In genomic region chr5:173314166-173314952, GRCh38 we compare ENCODE assay signal across 1 cellular context.
TF ChIP-seq lines count a peak whose summit lies in the region.

No MANE protein-coding gene starts in this region.

TF ChIP-seq in HepG2, 621 proteins besides CTCF, POLR2A, EP300 and RAD21 (continues in another document):
- TF ChIP-seq POLR2G (IDR thresholded peaks at IDR 0.05; ENCODE audit: low read depth, low read length) (peak; percentile 81), ZNF510 (CRISPR knock-in tag; IDR thresholded peaks at IDR 0.05; ENCODE audit: low read depth) (no peak), JUND (CRISPR knock-in tag; IDR thresholded peaks at IDR 0.05) (no peak), SNRNP70 (IDR thresholded peaks at IDR 0.05; ENCODE audit: low read depth, low read length) (no peak), ZMAT3 (CRISPR knock-in tag; conservative IDR thresholded peaks at IDR 0.05) (no peak), PRDM4 (CRISPR knock-in tag; IDR thresholded peaks at IDR 0.05; ENCODE audit: borderline replicate concordance) (no peak), ZNF12 (CRISPR knock-in tag; IDR thresholded peaks at IDR 0.05) (no peak), SAFB2 (CRISPR knock-in tag; IDR thresholded peaks at IDR 0.05; ENCODE audit: borderline replicate concordance, low read depth) (0 out of 2 replicates have a peak, but pooled peaks have one; percentile 21), PBX3 (CRISPR knock-in tag; IDR thresholded peaks at IDR 0.05; ENCODE audit: borderline replicate concordance) (no peak), GATA4 (IDR thresholded peaks at IDR 0.05; ENCODE audit: borderline replicate concordance, low read depth) (no peak), KAT2B (IDR thresholded peaks at IDR 0.05; ENCODE audit: borderline replicate concordance, low read depth, low read length) (no peak), KMT2A (CRISPR knock-in tag; IDR thresholded peaks at IDR 0.05) (no peak), ZNF274 (CRISPR knock-in tag; IDR thresholded peaks at IDR 0.05) (no peak), BCLAF1 (IDR thresholded peaks at IDR 0.05) (no peak), ZUFSP (CRISPR knock-in tag; IDR thresholded peaks at IDR 0.05; ENCODE audit: borderline replicate concordance) (no peak), ARID3A (IDR thresholded peaks at IDR 0.05; ENCODE audit: low read depth, low read length) (no peak), ZKSCAN1 (IDR thresholded peaks at IDR 0.05; ENCODE audit: low read length) (peak; percentile 87), SSRP1 (CRISPR knock-in tag; IDR thresholded peaks at IDR 0.05) (peak; percentile 80; the same call in 1 of the 2 replicates), ZFP90 (CRISPR knock-in tag; IDR thresholded peaks at IDR 0.05; ENCODE audit: borderline replicate concordance) (no peak), PAWR (CRISPR knock-in tag; IDR thresholded peaks at IDR 0.05; ENCODE audit: borderline replicate concordance) (no peak), PAF1 (CRISPR knock-in tag; IDR thresholded peaks at IDR 0.05) (peak; percentile 95), TOPORS (CRISPR knock-in tag; IDR thresholded peaks at IDR 0.05) (no peak), ZNF75D (CRISPR knock-in tag; IDR thresholded peaks at IDR 0.05; ENCODE audit: borderline replicate concordance) (no peak), POGZ (CRISPR knock-in tag; IDR thresholded peaks at IDR 0.05) (no peak), AGO2 (optimal IDR thresholded peaks at IDR 0.05; ENCODE audit: low read depth, low read length) (peak; percentile 29), MAFK (conservative IDR thresholded peaks at IDR 0.05 in 1 of 2, IDR thresholded peaks at IDR 0.05 in 1 of 2; ENCODE audit: low read length in 2 of 2) (no peak), JUNB (CRISPR knock-in tag; IDR thresholded peaks at IDR 0.05; ENCODE audit: borderline replicate concordance) (no peak), TBL1XR1 (IDR thresholded peaks at IDR 0.05; ENCODE audit: borderline replicate concordance, low read length, partially characterized antibody) (no peak), AGO1 (IDR thresholded peaks at IDR 0.05; ENCODE audit: low read depth, low read length, poor library complexity, severe bottlenecking) (peak; percentile 40), ZNF292 (CRISPR knock-in tag; IDR thresholded peaks at IDR 0.05; ENCODE audit: borderline replicate concordance, low read depth) (no peak), LRRFIP1 (CRISPR knock-in tag; conservative IDR thresholded peaks at IDR 0.05) (no peak), ZSCAN25 (CRISPR knock-in tag; IDR thresholded peaks at IDR 0.05) (no peak), ZNF282 (IDR thresholded peaks at IDR 0.05; ENCODE audit: partially characterized antibody) (no peak)
- TF ChIP-seq, protein P1, sequence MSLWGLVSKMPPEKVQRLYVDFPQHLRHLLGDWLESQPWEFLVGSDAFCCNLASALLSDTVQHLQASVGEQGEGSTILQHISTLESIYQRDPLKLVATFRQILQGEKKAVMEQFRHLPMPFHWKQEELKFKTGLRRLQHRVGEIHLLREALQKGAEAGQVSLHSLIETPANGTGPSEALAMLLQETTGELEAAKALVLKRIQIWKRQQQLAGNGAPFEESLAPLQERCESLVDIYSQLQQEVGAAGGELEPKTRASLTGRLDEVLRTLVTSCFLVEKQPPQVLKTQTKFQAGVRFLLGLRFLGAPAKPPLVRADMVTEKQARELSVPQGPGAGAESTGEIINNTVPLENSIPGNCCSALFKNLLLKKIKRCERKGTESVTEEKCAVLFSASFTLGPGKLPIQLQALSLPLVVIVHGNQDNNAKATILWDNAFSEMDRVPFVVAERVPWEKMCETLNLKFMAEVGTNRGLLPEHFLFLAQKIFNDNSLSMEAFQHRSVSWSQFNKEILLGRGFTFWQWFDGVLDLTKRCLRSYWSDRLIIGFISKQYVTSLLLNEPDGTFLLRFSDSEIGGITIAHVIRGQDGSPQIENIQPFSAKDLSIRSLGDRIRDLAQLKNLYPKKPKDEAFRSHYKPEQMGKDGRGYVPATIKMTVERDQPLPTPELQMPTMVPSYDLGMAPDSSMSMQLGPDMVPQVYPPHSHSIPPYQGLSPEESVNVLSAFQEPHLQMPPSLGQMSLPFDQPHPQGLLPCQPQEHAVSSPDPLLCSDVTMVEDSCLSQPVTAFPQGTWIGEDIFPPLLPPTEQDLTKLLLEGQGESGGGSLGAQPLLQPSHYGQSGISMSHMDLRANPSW (CRISPR knock-in tag; IDR thresholded peaks at IDR 0.05; ENCODE audit: borderline replicate concordance): no peak
- TF ChIP-seq, protein P2, sequence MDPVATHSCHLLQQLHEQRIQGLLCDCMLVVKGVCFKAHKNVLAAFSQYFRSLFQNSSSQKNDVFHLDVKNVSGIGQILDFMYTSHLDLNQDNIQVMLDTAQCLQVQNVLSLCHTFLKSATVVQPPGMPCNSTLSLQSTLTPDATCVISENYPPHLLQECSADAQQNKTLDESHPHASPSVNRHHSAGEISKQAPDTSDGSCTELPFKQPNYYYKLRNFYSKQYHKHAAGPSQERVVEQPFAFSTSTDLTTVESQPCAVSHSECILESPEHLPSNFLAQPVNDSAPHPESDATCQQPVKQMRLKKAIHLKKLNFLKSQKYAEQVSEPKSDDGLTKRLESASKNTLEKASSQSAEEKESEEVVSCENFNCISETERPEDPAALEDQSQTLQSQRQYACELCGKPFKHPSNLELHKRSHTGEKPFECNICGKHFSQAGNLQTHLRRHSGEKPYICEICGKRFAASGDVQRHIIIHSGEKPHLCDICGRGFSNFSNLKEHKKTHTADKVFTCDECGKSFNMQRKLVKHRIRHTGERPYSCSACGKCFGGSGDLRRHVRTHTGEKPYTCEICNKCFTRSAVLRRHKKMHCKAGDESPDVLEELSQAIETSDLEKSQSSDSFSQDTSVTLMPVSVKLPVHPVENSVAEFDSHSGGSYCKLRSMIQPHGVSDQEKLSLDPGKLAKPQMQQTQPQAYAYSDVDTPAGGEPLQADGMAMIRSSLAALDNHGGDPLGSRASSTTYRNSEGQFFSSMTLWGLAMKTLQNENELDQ (CRISPR knock-in tag; IDR thresholded peaks at IDR 0.05; ENCODE audit: borderline replicate concordance): no peak
- TF ChIP-seq, protein P3, sequence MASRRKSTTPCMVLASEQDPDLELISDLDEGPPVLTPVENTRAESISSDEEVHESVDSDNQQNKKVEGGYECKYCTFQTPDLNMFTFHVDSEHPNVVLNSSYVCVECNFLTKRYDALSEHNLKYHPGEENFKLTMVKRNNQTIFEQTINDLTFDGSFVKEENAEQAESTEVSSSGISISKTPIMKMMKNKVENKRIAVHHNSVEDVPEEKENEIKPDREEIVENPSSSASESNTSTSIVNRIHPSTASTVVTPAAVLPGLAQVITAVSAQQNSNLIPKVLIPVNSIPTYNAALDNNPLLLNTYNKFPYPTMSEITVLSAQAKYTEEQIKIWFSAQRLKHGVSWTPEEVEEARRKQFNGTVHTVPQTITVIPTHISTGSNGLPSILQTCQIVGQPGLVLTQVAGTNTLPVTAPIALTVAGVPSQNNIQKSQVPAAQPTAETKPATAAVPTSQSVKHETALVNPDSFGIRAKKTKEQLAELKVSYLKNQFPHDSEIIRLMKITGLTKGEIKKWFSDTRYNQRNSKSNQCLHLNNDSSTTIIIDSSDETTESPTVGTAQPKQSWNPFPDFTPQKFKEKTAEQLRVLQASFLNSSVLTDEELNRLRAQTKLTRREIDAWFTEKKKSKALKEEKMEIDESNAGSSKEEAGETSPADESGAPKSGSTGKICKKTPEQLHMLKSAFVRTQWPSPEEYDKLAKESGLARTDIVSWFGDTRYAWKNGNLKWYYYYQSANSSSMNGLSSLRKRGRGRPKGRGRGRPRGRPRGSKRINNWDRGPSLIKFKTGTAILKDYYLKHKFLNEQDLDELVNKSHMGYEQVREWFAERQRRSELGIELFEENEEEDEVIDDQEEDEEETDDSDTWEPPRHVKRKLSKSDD (CRISPR knock-in tag; IDR thresholded peaks at IDR 0.05; ENCODE audit: low read depth): no peak
